29 cellular contexts compared by ENCODE assay signal in the genomic region with DNA sequence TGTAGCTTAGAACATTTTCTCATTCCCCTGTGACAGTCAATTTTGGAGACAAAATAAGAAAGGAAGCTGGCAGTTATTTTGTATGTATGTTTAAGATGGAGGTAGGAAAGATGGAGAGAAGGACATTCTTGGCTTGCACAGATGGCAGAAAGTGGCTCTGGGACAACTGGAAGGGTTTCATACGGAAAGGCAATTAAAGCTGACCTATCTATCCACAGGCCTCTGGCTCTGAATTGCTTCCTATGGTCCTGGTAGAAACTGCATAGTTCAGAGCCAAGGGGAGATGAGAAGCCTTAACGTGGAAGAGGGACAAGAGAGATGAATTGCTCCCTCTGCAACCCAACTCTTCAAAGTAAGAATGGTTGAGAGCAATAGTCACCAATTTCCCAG. TPM values are rescaled to one million over a fixed set of nuclear protein-coding genes. Genes with fewer than 3 reads are reported as not detected.
"Had no signal": no experiment of that assay in that cellular context is flagged by ENCODE, and none has a peak within 500 bp of the region (broad histone marks: within the 10 kb centered on the region; RNA-seq: fewer than 3 reads in every experiment).

No MANE protein-coding gene starts in this region.

- H3K4me3 ChIP-seq: body of pancreas, cardiac muscle cell, heart right ventricle, right lobe of liver, stomach, tibial artery had no signal

- FAIRE-seq: urothelium cell line had no signal

- H3K27me3 ChIP-seq: body of pancreas, cardiac muscle cell, heart right ventricle, right lobe of liver, stomach, tibial artery had no signal

- H3K36me3 Mint-ChIP-seq: activated naive CD8-positive, alpha-beta T cell had no signal

- H3K4me1 ChIP-seq: body of pancreas, heart right ventricle, stomach, tibial artery had no signal

- H3K27ac Mint-ChIP-seq: activated CD4-positive, alpha-beta memory T cell treated with anti-CD3 and anti-CD28 coated beads, Interleukin-2, amount 10 ng/mL, durations not matched to agents 7 days and 5 days; activated CD4-positive, alpha-beta T cell treated with anti-CD3 and anti-CD28 coated beads, Interleukin-2, amount 10 ng/mL, durations not matched to agents 24 days and 14 days; stimulated activated naive B cell treated with anti-CD40 and anti-IgM and Interleukin-4, amounts not matched to agents 10 μg/mL and 1 μg/mL and 100 μg/mL, for 72 hours had no signal

- H3K9me3 Mint-ChIP-seq: activated CD4-positive, alpha-beta memory T cell treated with anti-CD3 and anti-CD28 coated beads, Interleukin-2, amount 10 ng/mL, durations not matched to agents 7 days and 5 days; activated CD4-positive, alpha-beta T cell treated with anti-CD3 and anti-CD28 coated beads, Interleukin-2, amount 10 ng/mL, durations not matched to agents 24 days and 14 days; activated T-cell treated with anti-CD3 and anti-CD28 coated beads, Interleukin-2, amount 50 U/mL, for 4 hours; activated T-helper 2 cell treated with anti-CD3 and anti-CD28 coated beads, Interferon-gamma antibody, Interleukin-2, Interleukin-4, amounts not matched to agents 10 μg/mL and 5 μg/mL and 100 μg/mL, durations not matched to agents 14 hours and 24 hours and 36 hours; nephron; stimulated activated naive B cell treated with anti-CD40 and anti-IgM and Interleukin-4, amounts not matched to agents 10 μg/mL and 1 μg/mL and 100 μg/mL, for 72 hours had no signal

- H3K4me1 Mint-ChIP-seq: activated CD4-positive, alpha-beta T cell treated with anti-CD3 and anti-CD28 coated beads, Interleukin-2, amount 10 ng/mL, durations not matched to agents 24 days and 14 days; nephron had no signal

- H3K27ac ChIP-seq: body of pancreas, cardiac muscle cell, heart right ventricle, right lobe of liver, stomach, tibial artery had no signal

- H3K4me3 Mint-ChIP-seq: activated CD4-positive, alpha-beta memory T cell treated with anti-CD3 and anti-CD28 coated beads, Interleukin-2, amount 10 ng/mL, durations not matched to agents 7 days and 5 days; activated CD4-positive, alpha-beta T cell treated with anti-CD3 and anti-CD28 coated beads, Interleukin-2, amount 10 ng/mL, durations not matched to agents 24 days and 14 days; activated naive CD8-positive, alpha-beta T cell; activated T-cell treated with anti-CD3 and anti-CD28 coated beads, Interleukin-2, amount 50 U/mL, for 4 hours; nephron; stimulated activated naive B cell treated with anti-CD40 and anti-IgM and Interleukin-4, amounts not matched to agents 10 μg/mL and 1 μg/mL and 100 μg/mL, for 72 hours had no signal

- DNase-seq: activated CD4-positive, alpha-beta memory T cell treated with anti-CD3 and anti-CD28 coated beads, Interleukin-2, amount 10 ng/mL, durations not matched to agents 7 days and 5 days; activated CD4-positive, alpha-beta T cell treated with anti-CD3 and anti-CD28 coated beads, Interleukin-2, amount 10 ng/mL, durations not matched to agents 24 days and 14 days; activated CD4-positive, CD25-positive, alpha-beta regulatory T cell treated with anti-CD3 and anti-CD28 coated beads, Interleukin-2, amount 50 U/mL, for 72 hours; activated T-cell treated with anti-CD3 and anti-CD28 coated beads, Interleukin-2, amount 50 U/mL, for 4 hours; aorta; body of pancreas; foreskin fibroblast; heart right ventricle; kidney glomerular epithelial cell; posterior cingulate gyrus; right lobe of liver; stimulated activated CD4-positive, alpha-beta T cell treated with anti-CD3 and anti-CD28 coated beads, Interleukin-12 subunit alpha, Interleukin-12 subunit beta, amount 100 ng/mL, for 4 hours; stimulated activated CD4-positive, alpha-beta T cell treated with anti-CD3 and anti-CD28 coated beads, Interleukin-4, amount 100 ng/mL, for 1 hour; stimulated activated naive B cell treated with anti-CD40 and anti-IgM and Interleukin-4, amounts not matched to agents 10 μg/mL and 1 μg/mL and 100 μg/mL, for 72 hours; stomach; T-helper 2 cell; tibial artery had no signal

- H3K27me3 Mint-ChIP-seq: activated CD4-positive, alpha-beta memory T cell treated with anti-CD3 and anti-CD28 coated beads, Interleukin-2, amount 10 ng/mL, durations not matched to agents 7 days and 5 days; activated CD4-positive, alpha-beta T cell treated with anti-CD3 and anti-CD28 coated beads, Interleukin-2, amount 10 ng/mL, durations not matched to agents 24 days and 14 days; activated naive CD8-positive, alpha-beta T cell; stimulated activated naive B cell treated with anti-CD40 and anti-IgM and Interleukin-4, amounts not matched to agents 10 μg/mL and 1 μg/mL and 100 μg/mL, for 72 hours had no signal

- H3K9me3 ChIP-seq: body of pancreas, heart right ventricle, right lobe of liver, stomach, tibial artery had no signal

- ATAC-seq: activated T-cell treated with anti-CD3 and anti-CD28 coated beads, Interleukin-2, amount 50 U/mL, for 4 hours; body of pancreas; heart right ventricle; left lobe of liver; right lobe of liver; stimulated activated naive B cell treated with anti-CD40 and anti-IgM and Interleukin-4, amounts not matched to agents 10 μg/mL and 1 μg/mL and 100 μg/mL, for 72 hours had no signal

RNA-seq across cellular contexts. Expression of gene NPFF, which starts 8.0 kb away (rescaled TPM):
- total RNA-seq: activated CD4-positive, alpha-beta memory T cell treated with anti-CD3 and anti-CD28 coated beads, Interleukin-2, amount 10 ng/mL, durations not matched to agents 7 days and 5 days; activated CD4-positive, alpha-beta T cell treated with anti-CD3 and anti-CD28 coated beads, Interleukin-2, amount 10 ng/mL, durations not matched to agents 24 days and 14 days; activated T-cell treated with anti-CD3 and anti-CD28 coated beads, Interleukin-2, amount 50 U/mL, for 4 hours; activated T-helper 2 cell treated with anti-CD3 and anti-CD28 coated beads, Interferon-gamma antibody, Interleukin-2, Interleukin-4, amounts not matched to agents 10 μg/mL and 5 μg/mL and 100 μg/mL, durations not matched to agents 14 hours and 24 hours and 36 hours; aorta; body of pancreas; cardiac muscle cell; esophagus mucosa; heart right ventricle; left lobe of liver; lung microvascular endothelial cell; mucosa of gallbladder; osteoblast; renal cortical epithelial cell; right lobe of liver; skeletal muscle tissue; stomach had no signal
